In genomic region chr1:160768295-160768657, GRCh38 we compare ENCODE assay signal across 8 cellular contexts. TPM values are rescaled to one million over a fixed set of nuclear protein-coding genes. Genes with fewer than 3 reads are reported as not detected.
DNase-seq lines count a peak whose midpoint lies in the region; ATAC-seq and TF ChIP-seq lines count a peak whose summit lies in the region.

No MANE protein-coding gene starts in this region.

- peak overlapping the region; percentile 31 for H3K4me3 ChIP-seq in CD8-positive, alpha-beta T cell (ENCODE audit: low read depth, low read length)
- H3K4me3 ChIP-seq in colonic mucosa = no peak overlapping the region
- no peak overlapping the region for H3K4me3 ChIP-seq in MG63

- CTCF ChIA-PET in CD8-positive, alpha-beta T cell (lab: Charles Lee) = interaction anchor here (0.6 to 13.3 kb wide), 44 partner anchors 7 to 350 kb away, joined by 3 to 279 read pairs (median 5); partner anchors contain the start of genes CD48, ITLN2, LY9 and SLAMF7
- CTCF ChIA-PET in WTC11 (lab: Charles Lee) = interaction anchor here (0.6 to 4.2 kb wide), 28 partner anchors 9 to 390 kb away, joined by 3 to 85 read pairs (median 4); partner anchors contain the start of gene ITLN2

- peak; percentile 92 for TF ChIP-seq CTCF in CD8-positive, alpha-beta T cell (IDR thresholded peaks at IDR 0.05)
- peak; percentile 96 for TF ChIP-seq CTCF in GM20000 (IDR thresholded peaks at IDR 0.05; ENCODE audit: extremely low read depth, missing control alignments)
- TF ChIP-seq CTCF in WTC11 (IDR thresholded peaks at IDR 0.05) = peak; percentile 30; the same call in 1 of the 2 replicates
- peak; percentile 47 for TF ChIP-seq CTCF in colonic mucosa (IDR thresholded peaks at IDR 0.05)
- peak; percentile 48 for TF ChIP-seq CTCF in neural crest cell (conservative IDR thresholded peaks at IDR 0.05)

- H3K36me3 ChIP-seq in CD8-positive, alpha-beta T cell (ENCODE audit: insufficient read depth, low read length) = no peaks in the 10 kb centered on the region
- H3K36me3 ChIP-seq in colonic mucosa = no peaks in the 10 kb centered on the region
- H3K36me3 ChIP-seq in MG63 = no peaks in the 10 kb centered on the region

- H3K9me3 Mint-ChIP-seq in CD8-positive, alpha-beta T cell = peaks cover 2% of the 10 kb centered on the region
- H3K9me3 Mint-ChIP-seq in WTC11 (peaks cover 14% of the 10 kb centered on the region), neural crest cell (peaks cover 4% of the 10 kb centered on the region)

- peak overlapping the region; percentile 96 for H3K27ac Mint-ChIP-seq in CD8-positive, alpha-beta T cell
- H3K27ac Mint-ChIP-seq in WTC11 (no peak overlapping the region), neural crest cell (ENCODE audit: unreplicated experiment) (no peak overlapping the region)

- intact Hi-C loops in CD8-positive, alpha-beta T cell (cut with DNase I, micrococcal nuclease) = loop anchor here (1.0 to 2.0 kb wide), 5 partner anchors 17 to 93 kb away; no protein-coding TSS in a partner anchor
- intact Hi-C loops in colonic mucosa (cut with DNase I) = no loop called here

- peak overlapping the region in 1 of 2 donors; percentile 10 for H3K9ac ChIP-seq in colonic mucosa (ENCODE audit: low read depth in 2 of 2, low read length in 2 of 2)

- peaks cover 18% of the 10 kb centered on the region for H3K4me1 ChIP-seq in CD8-positive, alpha-beta T cell (ENCODE audit: insufficient read depth, low read length)
- H3K4me1 ChIP-seq in colonic mucosa = no peaks in the 10 kb centered on the region

- no peaks in the 10 kb centered on the region for H3K27me3 ChIP-seq in CD8-positive, alpha-beta T cell (ENCODE audit: insufficient read depth, low read length)
- H3K27me3 ChIP-seq in colonic mucosa (no peaks in the 10 kb centered on the region), MG63 (no peaks in the 10 kb centered on the region; the same call in 1 of the 2 replicates)

- peak; percentile 72 to 89 (median 83) for DNase-seq in CD8-positive, alpha-beta T cell
- DNase-seq in GM20000 (ENCODE audit: low spot score) = peak; percentile 77
- DNase-seq in HT-29 (ENCODE audit: low spot score) = peak; percentile 27
- DNase-seq in WTC11 (ENCODE audit: low spot score) = peak; percentile 71
- peak; percentile 64 for DNase-seq in colonic mucosa
- no peak for DNase-seq in neural crest cell (ENCODE audit: low read depth, low spot score)
- DNase-seq in MG63 = no peak
- no peak for DNase-seq in NCI-H1092 (lab: John Stamatoyannopoulos, UW)

- H3K27ac ChIP-seq in CD8-positive, alpha-beta T cell (ENCODE audit: low read depth, low read length) = peak overlapping the region; percentile 33
- H3K27ac ChIP-seq in colonic mucosa = no peak overlapping the region

- no peaks in the 10 kb centered on the region for H3K9me3 ChIP-seq in CD8-positive, alpha-beta T cell (ENCODE audit: low read length)
- H3K9me3 ChIP-seq in colonic mucosa = no peaks in the 10 kb centered on the region
- H3K9me3 ChIP-seq in MG63 = no peaks in the 10 kb centered on the region

- H3K4me3 Mint-ChIP-seq in CD8-positive, alpha-beta T cell = peak overlapping the region; percentile 82
- no peak overlapping the region for H3K4me3 Mint-ChIP-seq in WTC11
- H3K4me3 Mint-ChIP-seq in neural crest cell = no peak overlapping the region

- peaks cover 20% of the 10 kb centered on the region for H3K4me1 Mint-ChIP-seq in CD8-positive, alpha-beta T cell (ENCODE audit: low read depth)
- peaks cover 6% of the 10 kb centered on the region for H3K4me1 Mint-ChIP-seq in WTC11
- no peaks in the 10 kb centered on the region for H3K4me1 Mint-ChIP-seq in neural crest cell

- POLR2A ChIA-PET in CD8-positive, alpha-beta T cell (lab: Charles Lee) = interaction anchor here (0.6 to 3.5 kb wide), 20 partner anchors 20 to 277 kb away, joined by 3 to 16 read pairs (median 4); partner anchors contain the start of genes LY9, SLAMF7 and USF1
- POLR2A ChIA-PET in WTC11 (lab: Charles Lee) = interaction anchor here (2.1 kb wide), 1 partner anchor 14 kb away, joined by 7 read pairs; no protein-coding TSS in a partner anchor

- ATAC-seq in CD8-positive, alpha-beta T cell = peak; percentile 92
- ATAC-seq in WTC11 = peak; percentile 89

- H3K27me3 Mint-ChIP-seq in CD8-positive, alpha-beta T cell (ENCODE audit: low read depth) = no peaks in the 10 kb centered on the region
- H3K27me3 Mint-ChIP-seq in WTC11 (ENCODE audit: low read depth) (peaks cover 3% of the 10 kb centered on the region; the same call in 1 of the 2 replicates), neural crest cell (ENCODE audit: low read depth) (no peaks in the 10 kb centered on the region)

- H3K36me3 Mint-ChIP-seq in CD8-positive, alpha-beta T cell = no peaks in the 10 kb centered on the region
- H3K36me3 Mint-ChIP-seq in WTC11 (no peaks in the 10 kb centered on the region), neural crest cell (ENCODE audit: low read depth) (no peaks in the 10 kb centered on the region)

TF ChIP-seq in WTC11, 78 proteins besides CTCF, POLR2A, EP300 and RAD21:
- TF ChIP-seq E2F4 (CRISPR knock-in tag; IDR thresholded peaks at IDR 0.05; ENCODE audit: borderline replicate concordance, low read depth) = no peak
- no peak for TF ChIP-seq USF1 (CRISPR knock-in tag; IDR thresholded peaks at IDR 0.05)
- TF ChIP-seq NR3C1 (CRISPR knock-in tag; conservative IDR thresholded peaks at IDR 0.05; ENCODE audit: low read depth) = no peak
- TF ChIP-seq ERG (CRISPR knock-in tag; IDR thresholded peaks at IDR 0.05) = no peak
- no peak for TF ChIP-seq CDX4 (CRISPR knock-in tag; IDR thresholded peaks at IDR 0.05; ENCODE audit: borderline replicate concordance)
- TF ChIP-seq SP1 (CRISPR knock-in tag; conservative IDR thresholded peaks at IDR 0.05) = no peak
- TF ChIP-seq OVOL2 (CRISPR knock-in tag; IDR thresholded peaks at IDR 0.05; ENCODE audit: borderline replicate concordance) = no peak
- TF ChIP-seq RORB (CRISPR knock-in tag; IDR thresholded peaks at IDR 0.05) = no peak
- TF ChIP-seq ZBTB21 (CRISPR knock-in tag; IDR thresholded peaks at IDR 0.05; ENCODE audit: borderline replicate concordance) = no peak
- no peak for TF ChIP-seq ATF1 (CRISPR knock-in tag; IDR thresholded peaks at IDR 0.05)
TF ChIP-seq in WTC11: peak in this region for 0.

RNA-seq across cellular contexts. Expression of gene LY9, which starts 27.7 kb away (rescaled TPM):
- 100 to 1,000 TPM; 103 to 104 TPM for total RNA-seq in CD8-positive, alpha-beta T cell
- total RNA-seq in HT-29 (2014; rRNA removed; shearing (Covaris generic)) = not detected in 2 replicates
- total RNA-seq in WTC11 (2021) (0.18 TPM in 1 of 3 replicates, not detected in the others), colonic mucosa (1 to 10 TPM; 1.2 to 2.7 TPM), neural crest cell (not detected in 2 replicates)
- total RNA-seq in MG63 (2014; rRNA removed; shearing (Covaris generic); ENCODE audit: low replicate concordance) = not detected in 2 replicates

RNA-seq across cellular contexts. Expression of gene SLAMF7, which starts 29.2 kb away (rescaled TPM):
- total RNA-seq in CD8-positive, alpha-beta T cell = 10 to 100 TPM; 13.3 to 14.8 TPM
- total RNA-seq in HT-29 (2014; rRNA removed; shearing (Covaris generic)) = not detected in 2 replicates
- total RNA-seq in WTC11 (2021) (0.07 to 0.15 TPM in 2 of 3 replicates, not detected in the other), colonic mucosa (1 to 10 TPM; 4.9 to 7.0 TPM), neural crest cell (not detected in 2 replicates)
- not detected in 2 replicates for total RNA-seq in MG63 (2014; rRNA removed; shearing (Covaris generic); ENCODE audit: low replicate concordance)

RNA-seq across cellular contexts. Expression of gene CD48, which starts 56.7 kb away (rescaled TPM):
- total RNA-seq in CD8-positive, alpha-beta T cell = 100 to 1,000 TPM; 397 to 399 TPM
- total RNA-seq in HT-29 (2014; rRNA removed; shearing (Covaris generic)) = not detected in 2 replicates
- total RNA-seq in WTC11 (2021) (0.37 to 0.96 TPM (median 0.66 TPM) in 3 replicates), colonic mucosa (1 to 10 TPM; 4.9 to 9.2 TPM), neural crest cell (not detected in 2 replicates)
- total RNA-seq in MG63 (2014; rRNA removed; shearing (Covaris generic); ENCODE audit: low replicate concordance) = not detected in 2 replicates

Comparison
In these comparisons a context has a peak if more than half of its experiments do, and no peak if none do; other contexts are left out.
1. DNase-seq: peak in CD8-positive, alpha-beta T cell (7 of 7), GM20000 (single experiment), HT-29 (single experiment), WTC11 (single experiment) and colonic mucosa (single experiment); none in neural crest cell (single experiment), MG63 (single experiment) and NCI-H1092 (single experiment).
2. CTCF ChIP-seq: peak in every context shown above with its lines; median percentile 96 in GM20000; 92 in CD8-positive, alpha-beta T cell; 48 in neural crest cell; 47 in colonic mucosa; 30 in WTC11.
3. RNA of gene LY9, which starts 27.7 kb away (total RNA-seq): 103 to 104 TPM in CD8-positive, alpha-beta T cell; 1.2 to 2.7 TPM in colonic mucosa, not detected in HT-29, 0.18 TPM in WTC11, not detected in neural crest cell and not detected in MG63; every median in the first group is over 10 times any median in the second.
4. RNA of gene CD48, which starts 56.7 kb away (total RNA-seq): 397 to 399 TPM in CD8-positive, alpha-beta T cell; 4.9 to 9.2 TPM in colonic mucosa, 0.37 to 0.96 TPM in WTC11, not detected in HT-29, not detected in neural crest cell and not detected in MG63; every median in the first group is over 10 times any median in the second.